8 cellular contexts compared by ENCODE assay signal in genomic region chr14:49863483-49864262, GRCh38. TPM values are rescaled to one million over a fixed set of nuclear protein-coding genes. Genes with fewer than 3 reads are reported as not detected.
DNase-seq lines count a peak whose midpoint lies in the region; ATAC-seq, FAIRE-seq and TF ChIP-seq lines count a peak whose summit lies in the region.

No MANE protein-coding gene starts in this region.

- H3K27me3 ChIP-seq in BLaER1 treated with 17β-estradiol and CSF1 and Interleukin-3, amounts not matched to agents 10 nM and 100 nM, result no peaks in the 10 kb centered on the region
- H3K27me3 ChIP-seq in HUES6 (ENCODE audit: control insufficient read depth, insufficient read depth, low read length) (no peaks in the 10 kb centered on the region), bronchial epithelial cell (ENCODE audit: control insufficient read depth, insufficient read depth, low read length) (no peaks in the 10 kb centered on the region), muscle layer of colon (ENCODE audit: control insufficient read depth in 1 of 2, insufficient read depth in 2 of 2, low read length in 2 of 2) (no peaks in the 10 kb centered on the region)

- no peak for FAIRE-seq in bronchial epithelial cell (lab: Jason Lieb, UNC)

- H4K20me1 ChIP-seq in BLaER1 treated with 17β-estradiol and CSF1 and Interleukin-3, amounts not matched to agents 10 nM and 100 nM, result no peaks in the 10 kb centered on the region

- DNase-seq in bronchial epithelial cell (ENCODE audit: low read depth), result no peak
- DNase-seq in stimulated activated naive CD4-positive, alpha-beta T cell treated with Interleukin-2 at 50 U/mL for 16 hours (lab: John Stamatoyannopoulos, UW), result no peak
- DNase-seq in NCI-H526 treated with DMSO at 0.1 percent for 48 hours (lab: John Stamatoyannopoulos, UW), result no peak
- no peak for DNase-seq in activated gamma-delta T cell (lab: John Stamatoyannopoulos, UW)

- TF ChIP-seq CTCF in bronchial epithelial cell (IDR thresholded peaks at IDR 0.05; ENCODE audit: insufficient read depth, low read length, severe bottlenecking), result no peak

- peaks cover 40 to 62% (median 50%) of the 10 kb centered on the region in 10 experiments for H3K4me1 ChIP-seq in BLaER1 treated with 17β-estradiol and CSF1 and Interleukin-3, amounts not matched to agents 10 nM and 100 nM
- H3K4me1 ChIP-seq in HUES6 (ENCODE audit: control insufficient read depth, insufficient read depth, low read length) (peaks cover 7% of the 10 kb centered on the region), muscle layer of colon (ENCODE audit: insufficient read depth, low read length) (peaks cover 20% of the 10 kb centered on the region)

- no peak for ATAC-seq in GM18867 (IDR thresholded peaks at IDR 0.05; ENCODE audit: unreplicated experiment)

- peak overlapping the region; percentile 66 to 83 (median 74) for H3K4me3 ChIP-seq in BLaER1 treated with 17β-estradiol and CSF1 and Interleukin-3, amounts not matched to agents 10 nM and 100 nM
- H3K4me3 ChIP-seq in HUES6 (ENCODE audit: low read depth, low read length) (peak overlapping the region; percentile 86), bronchial epithelial cell (ENCODE audit: low read depth, low read length) (peak overlapping the region; percentile 64), muscle layer of colon (ENCODE audit: low read depth in 1 of 2, low read length in 2 of 2) (peak overlapping the region; percentile 57 to 99)

- H3K36me3 ChIP-seq in BLaER1 treated with 17β-estradiol and CSF1 and Interleukin-3, amounts not matched to agents 10 nM and 100 nM, result no peaks in the 10 kb centered on the region
- H3K36me3 ChIP-seq in HUES6 (ENCODE audit: control insufficient read depth, insufficient read depth, low read length) (no peaks in the 10 kb centered on the region), bronchial epithelial cell (ENCODE audit: control insufficient read depth, insufficient read depth, low read length) (no peaks in the 10 kb centered on the region), muscle layer of colon (ENCODE audit: insufficient read depth, low read length) (no peaks in the 10 kb centered on the region)

- H3K4me2 ChIP-seq in BLaER1 treated with 17β-estradiol and CSF1 and Interleukin-3, amounts not matched to agents 10 nM and 100 nM, result peak overlapping the region; percentile 83 to 98 (median 94)

- peak overlapping the region; percentile 79 to 91 (median 88) for H3K9ac ChIP-seq in BLaER1 treated with 17β-estradiol and CSF1 and Interleukin-3, amounts not matched to agents 10 nM and 100 nM
- H3K9ac ChIP-seq in HUES6 (ENCODE audit: low read length) (peak overlapping the region; percentile 90), muscle layer of colon (ENCODE audit: low read length) (peak overlapping the region; percentile 98)

- peaks cover 0 to 9% (median 4%) of the 10 kb centered on the region in 11 experiments; a peak in 16 of 22 replicates for H3K9me3 ChIP-seq in BLaER1 treated with 17β-estradiol and CSF1 and Interleukin-3, amounts not matched to agents 10 nM and 100 nM (replicated peaks in 1 of 11)
- H3K9me3 ChIP-seq in HUES6 (ENCODE audit: control insufficient read depth, insufficient read depth, low read depth, low read length) (no peaks in the 10 kb centered on the region), muscle layer of colon (ENCODE audit: low read length) (no peaks in the 10 kb centered on the region)

- peak overlapping the region; percentile 78 to 92 (median 86) for H3K27ac ChIP-seq in BLaER1 treated with 17β-estradiol and CSF1 and Interleukin-3, amounts not matched to agents 10 nM and 100 nM
- no peak overlapping the region; the same call in 1 of the 2 replicates for H3K27ac ChIP-seq in HUES6 (ENCODE audit: low read depth, low read length)
- H3K27ac ChIP-seq in muscle layer of colon (ENCODE audit: low read depth, low read length), result peak overlapping the region; percentile 98

RNA-seq across cellular contexts. Expression of gene NEMF, which starts 11.1 kb away (rescaled TPM):
- 30.3 and 45.8 TPM in 2 replicates for total RNA-seq in bronchial epithelial cell

RNA-seq across cellular contexts. Expression of gene ARF6, which starts 29.2 kb away (rescaled TPM):
- 83.2 and 90.0 TPM in 2 replicates for total RNA-seq in bronchial epithelial cell
